In genomic region chr15:33655488-33655887, GRCh38 we compare ENCODE assay signal across 20 cellular contexts.
"Had no signal": no experiment of that assay in that cellular context is flagged by ENCODE, and none has a peak within 500 bp of the region (broad histone marks: within the 10 kb centered on the region; RNA-seq: fewer than 3 reads in every experiment).

No MANE protein-coding gene starts in this region.

- H3K27me3 ChIP-seq: MG63, SJCRH30 had no signal

- H3K27ac ChIP-seq: RWPE1, SJCRH30 had no signal

- H3K4me3 ChIP-seq: MG63, SJCRH30 had no signal

- DNase-seq: IMR-90, KG1, NCI-H1092, NCI-H1105 treated with DMSO at 0.1 percent for 48 hours, NCI-H1417 treated with DMSO at 0.1 percent for 48 hours, NCI-H146, NCI-H1694 treated with DMSO at 0.1 percent for 48 hours, NCI-H1930, NCI-H2081, NCI-H2107, NCI-H226, NCI-H774, PC-3, SHP77 treated with DMSO at 0.1 percent for 48 hours had no signal

- H3K36me3 ChIP-seq: MG63 had no signal

- H3K9me3 ChIP-seq: MG63, SJCRH30 had no signal

- ATAC-seq: HepG2, Panc1, PC-3, SK-N-SH treated with all-trans-retinoic acid at 6 μM for 48 hours had no signal

- H3K4me1 ChIP-seq: SJCRH30 had no signal
